13 cellular contexts compared by ENCODE assay signal in the genomic region with DNA sequence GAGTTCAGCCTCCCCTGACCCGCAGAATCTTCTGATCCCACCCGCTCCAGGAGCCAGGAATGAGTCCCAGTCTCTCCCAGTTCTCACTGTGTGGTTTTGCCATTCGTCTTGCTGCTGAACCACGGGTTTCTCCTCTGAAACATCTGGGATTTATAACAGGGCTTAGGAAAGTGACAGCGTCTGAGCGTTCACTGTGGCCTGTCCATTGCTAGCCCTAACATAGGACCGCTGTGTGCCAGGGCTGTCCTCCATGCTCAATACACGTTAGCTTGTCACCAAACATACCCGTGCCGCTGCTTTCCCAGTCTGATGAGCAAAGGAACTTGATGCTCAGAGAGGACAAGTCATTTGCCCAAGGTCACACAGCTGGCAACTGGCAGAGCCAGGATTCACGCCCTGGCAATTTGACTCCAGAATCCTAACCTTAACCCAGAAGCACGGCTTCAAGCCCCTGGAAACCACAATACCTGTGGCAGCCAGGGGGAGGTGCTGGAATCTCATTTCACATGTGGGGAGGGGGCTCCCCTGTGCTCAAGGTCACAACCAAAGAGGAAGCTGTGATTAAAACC. TPM values are rescaled to one million over a fixed set of nuclear protein-coding genes. Genes with fewer than 3 reads are reported as not detected.
A peak's percentile ranks its signal among the peaks of the same experiment; 100 is the strongest.
DNase-seq lines count a peak whose midpoint lies in the region; ATAC-seq and TF ChIP-seq lines count a peak whose summit lies in the region.
"Had no signal": no experiment of that assay in that cellular context is flagged by ENCODE, and none has a peak within 500 bp of the region (broad histone marks: within the 10 kb centered on the region; RNA-seq: fewer than 3 reads in every experiment).

No MANE protein-coding gene starts in this region.

- no peak overlapping the region for H3K4me2 ChIP-seq in OCI-LY7 (ENCODE audit: low read length)

- H3K9me2 ChIP-seq in OCI-LY7 (ENCODE audit: insufficient read depth, low read length) = no peaks in the 10 kb centered on the region

- CTCF ChIA-PET in MCF 10A (lab: Yijun Ruan, JAX) (interaction anchor here (0.6 to 3.9 kb wide), 21 partner anchors 8 to 216 kb away, joined by 3 to 49 read pairs (median 4); partner anchors contain the start of genes APOC1 and TOMM40), OCI-LY7 (lab: Charles Lee; ENCODE audit: unreplicated experiment) (interaction anchor here (0.6 kb wide), 1 partner anchor 469 kb away, joined by 4 read pairs; no protein-coding TSS in a partner anchor)

- no TSS peak for BruUV-seq in MCF 10A (replicated peaks; lab: Mats Ljungman, UMichigan)
- no TSS peak for BruUV-seq in OCI-LY7 (replicated peaks; lab: Mats Ljungman, UMichigan)

- H3K4me3 ChIP-seq in breast epithelium = no peak overlapping the region
- no peak overlapping the region for H3K4me3 ChIP-seq in OCI-LY7 (ENCODE audit: low read depth, low read length, poor library complexity, severe bottlenecking)
- H3K4me3 ChIP-seq in fibroblast of mammary gland (ENCODE audit: control insufficient read depth, low read depth, low read length) = no peak overlapping the region

- H3K4me1 Mint-ChIP-seq in MCF 10A (ENCODE audit: insufficient read depth, unreplicated experiment) = peaks cover 7% of the 10 kb centered on the region

- ATAC-seq in GM18870 (IDR thresholded peaks at IDR 0.05; ENCODE audit: unreplicated experiment) = no peak
- no peak for ATAC-seq in HG02759 (IDR thresholded peaks at IDR 0.05; ENCODE audit: unreplicated experiment)

- H3K4me3 Mint-ChIP-seq in MCF 10A (ENCODE audit: unreplicated experiment) = no peak overlapping the region
- H3K4me3 Mint-ChIP-seq: CD4-positive, alpha-beta T cell; central memory CD8-positive, alpha-beta T cell had no signal

- TF ChIP-seq CTCF in MCF 10A (IDR thresholded peaks at IDR 0.05; ENCODE audit: unreplicated experiment) (peak; percentile 30), breast epithelium (IDR thresholded peaks at IDR 0.05) (no peak), OCI-LY7 (conservative IDR thresholded peaks at IDR 0.05; ENCODE audit: low read length) (peak; percentile 73), fibroblast of mammary gland (conservative IDR thresholded peaks at IDR 0.05; ENCODE audit: control insufficient read depth, insufficient read depth, low read depth, low read length) (peak; percentile 25)

- no peak overlapping the region for H2AFZ ChIP-seq in OCI-LY7 (ENCODE audit: low read length)

- POLR2A ChIA-PET in MCF 10A (lab: Yijun Ruan, JAX) = interaction anchor here (0.8 to 1.3 kb wide), 3 partner anchors 11 to 50 kb away, joined by 3 to 4 read pairs (median 3); partner anchors contain the start of gene CLPTM1
- POLR2A ChIA-PET in OCI-LY7 (lab: Charles Lee) = no interaction called here

- H3K27ac ChIP-seq in breast epithelium (no peak overlapping the region), OCI-LY7 (ENCODE audit: low read depth, low read length, poor library complexity, severe bottlenecking) (no peak overlapping the region)

- peaks cover 0 to 9% of the 10 kb centered on the region in 2 donors for H3K4me1 ChIP-seq in breast epithelium
- H3K4me1 ChIP-seq in OCI-LY7 (ENCODE audit: insufficient read depth, low read length, poor library complexity, severe bottlenecking) = peaks cover 15% of the 10 kb centered on the region

- H3K27me3 ChIP-seq in breast epithelium = no peaks in the 10 kb centered on the region

- H3K9me3 ChIP-seq in breast epithelium = no peaks in the 10 kb centered on the region
- no peaks in the 10 kb centered on the region for H3K9me3 ChIP-seq in OCI-LY7 (ENCODE audit: low read length)

- H3K27ac Mint-ChIP-seq in MCF 10A (ENCODE audit: low read depth, unreplicated experiment) = no peak overlapping the region
- H3K27ac Mint-ChIP-seq: CD4-positive, alpha-beta T cell had no signal

- peaks cover 47% of the 10 kb centered on the region for H3K36me3 Mint-ChIP-seq in MCF 10A (ENCODE audit: insufficient read depth, unreplicated experiment)

- no peaks in the 10 kb centered on the region for H3K9me3 Mint-ChIP-seq in MCF 10A (ENCODE audit: unreplicated experiment)
- H3K9me3 Mint-ChIP-seq: CD4-positive, alpha-beta T cell; central memory CD8-positive, alpha-beta T cell had no signal

- H4K20me1 ChIP-seq in OCI-LY7 (ENCODE audit: insufficient read depth, low read length) = no peaks in the 10 kb centered on the region

- H3K27me3 Mint-ChIP-seq in MCF 10A (ENCODE audit: insufficient read depth, unreplicated experiment) = peaks cover 10% of the 10 kb centered on the region

- H3K79me2 ChIP-seq in OCI-LY7 (ENCODE audit: insufficient read depth, low read depth, low read length) = no peaks in the 10 kb centered on the region

- H3K36me3 ChIP-seq in breast epithelium = no peaks in the 10 kb centered on the region
- peaks cover 52% of the 10 kb centered on the region for H3K36me3 ChIP-seq in OCI-LY7 (ENCODE audit: insufficient read depth, low read length)

- no peak for TF ChIP-seq POLR2A in breast epithelium (IDR thresholded peaks at IDR 0.05)

- intact Hi-C loops in MCF 10A (cut with micrococcal nuclease) (no loop called here), breast epithelium (cut with DNase I; ENCODE audit: low total_unique reads) (no loop called here), OCI-LY7 (cut with micrococcal nuclease; ENCODE audit: unreplicated experiment) (loop anchor here (5.0 kb wide), 1 partner anchor 283 kb away; no protein-coding TSS in a partner anchor)

- DNase-seq in MCF 10A (ENCODE audit: unreplicated experiment) = no peak
- DNase-seq in breast epithelium (ENCODE audit: low spot score in 2 of 2) = no peak
- DNase-seq in OCI-LY7 (ENCODE audit: low spot score) = peak; percentile 20
- DNase-seq in fibroblast of mammary gland (ENCODE audit: low read depth) = no peak
- DNase-seq in stimulated activated CD8-positive, alpha-beta memory T cell treated with anti-CD3 and anti-CD28 coated beads, Interleukin-4, amount 100 ng/mL, for 48 hours = peak; percentile 41
- no peak for DNase-seq in SW 1271 (lab: John Stamatoyannopoulos, UW)
- DNase-seq: CD4-positive, alpha-beta T cell; midbrain; NCI-H187 had no signal

RNA-seq across cellular contexts. Expression of gene APOE, which starts 1.1 kb away (rescaled TPM):
- total RNA-seq in MCF 10A (2022) = 3.3 and 7.0 TPM in 2 replicates
- total RNA-seq in breast epithelium = 1,000 to 10,000 TPM in 2 of 3 donors, 100 to 1,000 TPM in 1; 439 to 1,162 (median 1,092) TPM
- total RNA-seq in OCI-LY7 (2014; rRNA removed; shearing (Covaris generic)) = 2.1 and 3.3 TPM in 2 replicates
- total RNA-seq in OCI-LY7 (2022) = 1.1 and 1.8 TPM in 2 replicates

RNA-seq across cellular contexts. Expression of gene APOC1, which starts 9.9 kb away (rescaled TPM):
- total RNA-seq in MCF 10A (2022) (1.1 and 2.7 TPM in 2 replicates), breast epithelium (100 to 1,000 TPM in 1 of 3 donors, 10 to 100 TPM in 2; 59.0 to 285 (median 78.7) TPM), OCI-LY7 (2022) (1.9 TPM in 1 of 2 replicates, not detected in the other)
- total RNA-seq in OCI-LY7 (2014; rRNA removed; shearing (Covaris generic)) = not detected in 2 replicates
- total RNA-seq: CD4-positive, alpha-beta T cell; H4 had no signal

RNA-seq across cellular contexts. Expression of gene TOMM40, which starts 13.5 kb away (rescaled TPM):
- total RNA-seq in MCF 10A (2022) = 69.7 and 114 TPM in 2 replicates
- total RNA-seq in breast epithelium = 10 to 100 TPM; 32.9 to 48.2 (median 39.7) TPM
- 89.7 and 90.1 TPM in 2 replicates for total RNA-seq in OCI-LY7 (2014; rRNA removed; shearing (Covaris generic))
- total RNA-seq in OCI-LY7 (2022) = 58.9 and 80.9 TPM in 2 replicates

RNA-seq across cellular contexts. Expression of gene APOC4, which starts 37.5 kb away (rescaled TPM):
- total RNA-seq in MCF 10A (2022) = not detected in 2 replicates
- total RNA-seq in breast epithelium = not detected
- not detected in 2 replicates for total RNA-seq in OCI-LY7 (2014; rRNA removed; shearing (Covaris generic))
- not detected in 2 replicates for total RNA-seq in OCI-LY7 (2022)
- total RNA-seq: CD4-positive, alpha-beta T cell; H4 had no signal

RNA-seq across cellular contexts. Expression of gene APOC2, which starts 41.3 kb away (rescaled TPM):
- total RNA-seq in MCF 10A (2022) (not detected in 2 replicates), breast epithelium (10 to 100 TPM in 1 of 3 donors, under 1 TPM in 1, not detected in 1; 0.48 to 10.7 TPM), OCI-LY7 (2022) (not detected in 2 replicates)
- total RNA-seq in OCI-LY7 (2014; rRNA removed; shearing (Covaris generic)) = 0.35 TPM in 1 of 2 replicates, not detected in the other
- total RNA-seq: CD4-positive, alpha-beta T cell; H4 had no signal

Comparison
In these comparisons a context has a peak if more than half of its experiments do, and no peak if none do; other contexts are left out.
1. CTCF ChIP-seq: peak in MCF 10A (single experiment), OCI-LY7 (single experiment) and fibroblast of mammary gland (single experiment); none in breast epithelium (0 of 3).
2. RNA of gene APOE, which starts 1.1 kb away (total RNA-seq): 439 to 1,162 TPM in breast epithelium; 3.3 to 7.0 TPM in MCF 10A and 1.1 to 3.3 TPM in OCI-LY7; every median in the first group is over 10 times any median in the second.
3. RNA of gene APOC1, which starts 9.9 kb away (total RNA-seq): 59.0 to 285 TPM in breast epithelium; 1.9 TPM in OCI-LY7 and 1.1 to 2.7 TPM in MCF 10A; every median in the first group is over 10 times any median in the second.
4. DNase-seq: peak in OCI-LY7 (single experiment) and stimulated activated CD8-positive, alpha-beta memory T cell treated with anti-CD3 and anti-CD28 coated beads, Interleukin-4, amount 100 ng/mL, for 48 hours (single experiment); none in MCF 10A (single experiment), breast epithelium (0 of 2), fibroblast of mammary gland (single experiment) and SW 1271 (0 of 2).